8 cellular contexts compared by ENCODE assay signal in the genomic region with DNA sequence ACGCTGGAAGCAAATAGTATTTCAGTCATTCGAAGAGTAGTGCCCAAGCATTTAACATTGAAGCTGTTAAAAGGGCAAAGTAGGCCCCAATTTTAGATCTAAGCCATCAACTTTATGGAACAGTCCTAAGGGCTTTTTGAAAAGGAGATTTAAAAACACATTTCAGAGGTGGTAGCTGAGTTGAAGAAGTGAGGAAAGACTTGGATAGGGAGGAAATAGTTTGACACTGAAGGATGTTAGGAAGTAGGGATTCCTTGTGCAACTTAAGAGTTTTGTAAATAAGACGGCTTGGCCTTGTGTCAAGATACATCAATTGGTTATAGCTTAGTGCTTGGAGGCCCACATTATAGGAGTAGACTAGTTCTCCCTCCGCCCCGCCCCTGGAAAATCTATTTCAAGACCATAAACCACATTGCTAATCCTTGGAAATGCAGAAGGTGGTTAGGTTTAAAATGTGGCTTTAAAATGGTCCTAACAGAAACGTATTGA. TPM values are rescaled to one million over a fixed set of nuclear protein-coding genes. Genes with fewer than 3 reads are reported as not detected.
DNase-seq lines count a peak whose midpoint lies in the region; ATAC-seq, FAIRE-seq and TF ChIP-seq lines count a peak whose summit lies in the region.

No MANE protein-coding gene starts in this region.

- peak overlapping the region; percentile 95 for H3K27ac ChIP-seq in OCI-LY1 (ENCODE audit: low read depth, low read length, poor library complexity, severe bottlenecking)
- H3K27ac ChIP-seq in cingulate gyrus (ENCODE audit: low read depth, low read length) = peak overlapping the region; percentile 84

- H3K4me2 ChIP-seq in OCI-LY1 (ENCODE audit: low read length) = peak overlapping the region; percentile 86

- ATAC-seq in GM18511 (IDR thresholded peaks at IDR 0.05; ENCODE audit: unreplicated experiment) (peak; percentile 0), mucosa of descending colon (no peak), GM18520 (IDR thresholded peaks at IDR 0.05; ENCODE audit: unreplicated experiment) (no peak)

- H4K20me1 ChIP-seq in OCI-LY1 (ENCODE audit: insufficient read depth, low read length) = no peaks in the 10 kb centered on the region

- FAIRE-seq in urothelium cell line (lab: Jason Lieb, UNC) = no peak

- H3K79me2 ChIP-seq in OCI-LY1 (ENCODE audit: insufficient read depth, low read length) = peaks cover 23% of the 10 kb centered on the region

- peak overlapping the region; percentile 87 for H3K9ac ChIP-seq in OCI-LY1 (ENCODE audit: low read length)

- TF ChIP-seq CTCF in OCI-LY1 (IDR thresholded peaks at IDR 0.05; ENCODE audit: low read length) (no peak), mucosa of descending colon (IDR thresholded peaks at IDR 0.05) (no peak)

- peak overlapping the region; percentile 74 for H3K4me3 ChIP-seq in OCI-LY1 (ENCODE audit: low read depth, low read length, poor library complexity, severe bottlenecking)
- peak overlapping the region; percentile 73 for H3K4me3 ChIP-seq in mucosa of descending colon

- peak; percentile 23 for DNase-seq in AG08396 (ENCODE audit: low spot score)
- peak in 1 of 3 donors; percentile 44 for DNase-seq in mucosa of descending colon
- no peak for DNase-seq in urothelium cell line (ENCODE audit: low spot score)
- no peak for DNase-seq in HPDE6-E6E7 (ENCODE audit: extremely low spot score)

- H3F3A ChIP-seq in OCI-LY1 (ENCODE audit: insufficient read depth, low read length) = peaks cover 19% of the 10 kb centered on the region

- H3K27me3 ChIP-seq in OCI-LY1 (ENCODE audit: insufficient read depth, low read length) = no peaks in the 10 kb centered on the region

- H3K9me3 ChIP-seq in OCI-LY1 (ENCODE audit: low read length) (no peaks in the 10 kb centered on the region), mucosa of descending colon (no peaks in the 10 kb centered on the region)

- H3K4me1 ChIP-seq in OCI-LY1 (ENCODE audit: insufficient read depth, low read length, severe bottlenecking) (peaks cover 29% of the 10 kb centered on the region), mucosa of descending colon (ENCODE audit: low read depth) (peaks cover 13% of the 10 kb centered on the region)

- H2AFZ ChIP-seq in OCI-LY1 (ENCODE audit: low read length) = no peak overlapping the region

- intact Hi-C loops in mucosa of descending colon (cut with DNase I, micrococcal nuclease) = loop anchor here in 1 of 2 donors (10.0 kb wide), 1 partner anchor 53 kb away; a partner anchor contains a TSS

- peaks cover 38% of the 10 kb centered on the region for H3K36me3 ChIP-seq in OCI-LY1 (ENCODE audit: insufficient read depth, low read length)
- no peaks in the 10 kb centered on the region for H3K36me3 ChIP-seq in mucosa of descending colon (ENCODE audit: low read depth)

- no peaks in the 10 kb centered on the region for H3K9me2 ChIP-seq in OCI-LY1 (ENCODE audit: low read depth, low read length)

RNA-seq across cellular contexts. Expression of a gene that starts 0.8 kb away (rescaled TPM):
- 100 to 1,000 TPM; 391 to 679 (median 491) TPM for total RNA-seq in mucosa of descending colon

RNA-seq across cellular contexts. Expression of a gene that starts 21.4 kb away (rescaled TPM):
- 10 to 100 TPM; 46.1 to 77.4 (median 68.1) TPM for total RNA-seq in mucosa of descending colon

RNA-seq across cellular contexts. Expression of a gene that starts 37.4 kb away (rescaled TPM):
- under 1 TPM; 0.26 to 0.54 (median 0.46) TPM for total RNA-seq in mucosa of descending colon

RNA-seq across cellular contexts. Expression of a gene that starts 56.9 kb away (rescaled TPM):
- total RNA-seq in mucosa of descending colon = 100 to 1,000 TPM in 1 of 3 donors, 10 to 100 TPM in 2; 20.5 to 295 (median 64.4) TPM
